In genomic region chr15:80567721-80568157, GRCh38 we compare ENCODE assay signal across 8 cellular contexts.
DNase-seq lines count a peak whose midpoint lies in the region; ATAC-seq and TF ChIP-seq lines count a peak whose summit lies in the region.

No MANE protein-coding gene starts in this region.

- DNase-seq in DMS53 treated with DMSO at 0.1 percent for 48 hours (lab: John Stamatoyannopoulos, UW; ENCODE audit: unreplicated experiment): peak; percentile 47
- peak; percentile 49 for DNase-seq in HS-5 (ENCODE audit: low read depth)
- DNase-seq in Peyer's patch: peak in 2 of 3 donors; percentile 17 to 76
- peak; percentile 94 for DNase-seq in choroid plexus epithelial cell (ENCODE audit: low read depth)
- peak; percentile 53 for DNase-seq in kidney glomerular epithelial cell (lab: John Stamatoyannopoulos, UW)
- no peak for DNase-seq in suprapubic skin (ENCODE audit: low spot score in 2 of 2)

- H3K36me3 ChIP-seq in Peyer's patch (no peaks in the 10 kb centered on the region), suprapubic skin (no peaks in the 10 kb centered on the region)

- H3K9me3 ChIP-seq in Peyer's patch (no peaks in the 10 kb centered on the region), suprapubic skin (no peaks in the 10 kb centered on the region)

- H3K4me1 ChIP-seq in Peyer's patch (no peaks in the 10 kb centered on the region), suprapubic skin (peaks cover 6% of the 10 kb centered on the region)

- WGBS in suprapubic skin: 2% methylated on average over 5 of the region's 5 CpGs

- no peaks in the 10 kb centered on the region for H3K27me3 ChIP-seq in Peyer's patch
- no peaks in the 10 kb centered on the region for H3K27me3 ChIP-seq in suprapubic skin

- no peak for ATAC-seq in HG02588 (IDR thresholded peaks at IDR 0.05; ENCODE audit: unreplicated experiment)
- no peak for ATAC-seq in GM18870 (IDR thresholded peaks at IDR 0.05; ENCODE audit: unreplicated experiment)

- TF ChIP-seq EP300 in suprapubic skin (IDR thresholded peaks at IDR 0.05): no peak

- H3K27ac ChIP-seq in Peyer's patch (no peak overlapping the region), suprapubic skin (no peak overlapping the region)

- H3K4me3 ChIP-seq in Peyer's patch (no peak overlapping the region), choroid plexus epithelial cell (ENCODE audit: low read depth, low read length) (no peak overlapping the region), suprapubic skin (no peak overlapping the region)

- TF ChIP-seq CTCF in Peyer's patch (IDR thresholded peaks at IDR 0.05) (peak in 4 of 6 experiments; percentile 50 to 83 (median 79)), choroid plexus epithelial cell (conservative IDR thresholded peaks at IDR 0.05; ENCODE audit: low read depth, low read length) (peak; percentile 92), suprapubic skin (IDR thresholded peaks at IDR 0.05) (peak; percentile 52 to 65)

- TF ChIP-seq POLR2A in Peyer's patch (IDR thresholded peaks at IDR 0.05): no peak
- TF ChIP-seq POLR2A in suprapubic skin (IDR thresholded peaks at IDR 0.05): no peak

Comparison
In these comparisons a context has a peak if more than half of its experiments do, and no peak if none do; other contexts are left out.
1. DNase-seq: peak in DMS53 treated with DMSO at 0.1 percent for 48 hours (single experiment), HS-5 (single experiment), Peyer's patch (2 of 3), choroid plexus epithelial cell (single experiment) and kidney glomerular epithelial cell (single experiment); none in suprapubic skin (0 of 2).
2. Peak in every context shown above with its lines, with median percentiles within 50 percentile points of each other: CTCF ChIP-seq.